ENCODE assay signal across 23 cellular contexts in the genomic region with DNA sequence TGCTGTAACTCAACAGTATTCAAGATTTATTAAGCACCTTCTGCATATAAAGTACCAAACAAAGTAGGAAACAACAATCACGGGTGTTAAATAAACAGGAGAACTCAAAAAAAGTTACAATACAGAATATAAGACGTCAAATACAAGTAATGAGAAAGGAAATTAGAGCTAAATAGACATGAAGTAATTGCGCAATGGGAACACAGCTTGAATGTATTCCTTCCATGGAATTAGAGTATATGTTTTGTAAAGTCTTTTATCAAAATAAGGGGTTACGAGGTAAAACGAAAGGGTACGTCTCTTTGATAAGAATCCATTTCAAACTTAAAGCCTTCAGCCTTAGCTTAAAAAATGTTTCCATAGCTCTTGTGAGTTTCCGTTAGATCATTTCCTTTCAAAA.
DNase-seq lines count a peak whose midpoint lies in the region; ATAC-seq, FAIRE-seq and TF ChIP-seq lines count a peak whose summit lies in the region.
"Had no signal": no experiment of that assay in that cellular context is flagged by ENCODE, and none has a peak within 500 bp of the region (broad histone marks: within the 10 kb centered on the region; RNA-seq: fewer than 3 reads in every experiment).

No MANE protein-coding gene starts in this region.

- no peak overlapping the region for H3K9ac ChIP-seq in HepG2 (ENCODE audit: insufficient read depth, low read depth, low read length)
- H3K9ac ChIP-seq in K562 (ENCODE audit: insufficient read depth in 1 of 2, low read depth in 2 of 2, low read length in 2 of 2): no peak overlapping the region
- H3K9ac ChIP-seq: BLaER1 treated with 17β-estradiol and CSF1 and Interleukin-3, amounts not matched to agents 10 nM and 100 nM had no signal

- WGBS in HepG2 (ENCODE audit: low lambda C conversion rate): 48% methylated on average over 7 of the region's 7 CpGs
- 76% methylated on average over 7 of the region's 7 CpGs for WGBS in right lobe of liver (ENCODE audit: insufficient coverage, low coverage, low lambda C conversion rate, missing lambda C conversion rate)
- WGBS in K562 (ENCODE audit: insufficient coverage, low coverage, missing lambda C conversion rate): 9% methylated on average over 7 of the region's 7 CpGs

- H3K27me3 Mint-ChIP-seq in T-cell: no peaks in the 10 kb centered on the region
- H3K27me3 Mint-ChIP-seq: CD4-positive, alpha-beta T cell; CD8-positive, alpha-beta memory T cell had no signal

- no peak for TF ChIP-seq CTCF in HepG2 (CRISPR knock-in tag; IDR thresholded peaks at IDR 0.05)
- TF ChIP-seq CTCF in right lobe of liver (IDR thresholded peaks at IDR 0.05): no peak
- no peak for TF ChIP-seq CTCF in K562 (IDR thresholded peaks at IDR 0.05 in 2 of 3, conservative IDR thresholded peaks at IDR 0.05 in 1 of 3; ENCODE audit: insufficient read depth in 2 of 3, low read depth in 1 of 3, low read length in 3 of 3)

- no peaks in the 10 kb centered on the region for H3K9me1 ChIP-seq in K562 (ENCODE audit: control insufficient read depth, insufficient read depth, low read length)

- no peaks in the 10 kb centered on the region for H3K4me1 Mint-ChIP-seq in T-cell
- H3K4me1 Mint-ChIP-seq: CD14-positive monocyte; CD8-positive, alpha-beta memory T cell; H9 had no signal

- FAIRE-seq in HepG2 (lab: Jason Lieb, UNC) (no peak), K562 (lab: Jason Lieb, UNC) (no peak)
- FAIRE-seq: D721Med, GM12891, GM18507 had no signal

- H3K27ac Mint-ChIP-seq in T-cell: no peak overlapping the region
- H3K27ac Mint-ChIP-seq: CD14-positive monocyte; CD4-positive, alpha-beta T cell; CD8-positive, alpha-beta memory T cell; H9; HFFc6 had no signal

- DNase-seq in HepG2 (ENCODE audit: low spot score) (no peak), right lobe of liver (no peak), K562 (ENCODE audit: extremely low read depth in 1 of 4, low spot score in 3 of 4) (no peak), anterior cingulate cortex (lab: John Stamatoyannopoulos, UW) (no peak), T-cell (no peak)
- DNase-seq: ACHN; AML-193; BE2C; CD4-positive, alpha-beta T cell; CD8-positive, alpha-beta memory T cell; DMS53; DMS79 treated with DMSO at 0.1 percent for 48 hours; GF-D8; H9; HFFc6 had no signal

- ATAC-seq in HepG2: no peak
- ATAC-seq in right lobe of liver: no peak
- ATAC-seq in K562: no peak
- ATAC-seq in HG02642 (IDR thresholded peaks at IDR 0.05; ENCODE audit: poor library complexity, unreplicated experiment): no peak
- no peak for ATAC-seq in T-cell (replicated peaks in 1 of 4)

- TF ChIP-seq POLR2A in HepG2 (IDR thresholded peaks at IDR 0.05; ENCODE audit: insufficient read depth in 1 of 2, low read depth in 2 of 2, low read length in 2 of 2) (no peak), right lobe of liver (IDR thresholded peaks at IDR 0.05) (no peak), K562 (conservative IDR thresholded peaks at IDR 0.05) (no peak)

- CTCF ChIA-PET in HepG2 (lab: Yijun Ruan, JAX; ENCODE audit: low intra/inter-chr PET ratio, low total read pairs) (no interaction called here), K562 (lab: Yijun Ruan, JAX; ENCODE audit: low intra/inter-chr PET ratio) (no interaction called here), T-cell (lab: Charles Lee) (no interaction called here)

- in situ Hi-C loops in HepG2 (cut with HindIII; ENCODE audit: extremely low pct_ligation_motif_present, low pct_unique_long_range_greater_than_20kb) (no loop called here), K562 (cut with MboI) (no loop called here)

- no peak overlapping the region for H3K27ac ChIP-seq in HepG2 (ENCODE audit: extremely low read length, insufficient read depth, low read length)
- H3K27ac ChIP-seq in right lobe of liver: no peak overlapping the region
- H3K27ac ChIP-seq in K562 (ENCODE audit: extremely low read depth, low read depth, low read length): no peak overlapping the region
- H3K27ac ChIP-seq: 22Rv1; BLaER1 treated with 17β-estradiol and CSF1 and Interleukin-3, amounts not matched to agents 10 nM and 100 nM had no signal

- H2AFZ ChIP-seq in HepG2 (ENCODE audit: low read length) (no peak overlapping the region), K562 (ENCODE audit: low read depth, low read length) (no peak overlapping the region)

- H3K79me2 ChIP-seq in HepG2 (ENCODE audit: insufficient read depth, low read length) (no peaks in the 10 kb centered on the region), K562 (ENCODE audit: control insufficient read depth, insufficient read depth, low read length) (no peaks in the 10 kb centered on the region)

- H4K20me1 ChIP-seq in HepG2 (ENCODE audit: insufficient read depth, low read length) (no peaks in the 10 kb centered on the region), K562 (replicated peaks; ENCODE audit: control insufficient read depth, insufficient read depth, low read length) (no peaks in the 10 kb centered on the region)
- H4K20me1 ChIP-seq: BLaER1 treated with 17β-estradiol and CSF1 and Interleukin-3, amounts not matched to agents 10 nM and 100 nM had no signal

- H3K4me3 ChIP-seq in HepG2 (replicated peaks in 1 of 3; ENCODE audit: insufficient read depth in 1 of 3, low read depth in 2 of 3, low read length in 3 of 3): no peak overlapping the region
- no peak overlapping the region for H3K4me3 ChIP-seq in right lobe of liver
- no peak overlapping the region for H3K4me3 ChIP-seq in K562
- H3K4me3 ChIP-seq: BLaER1 treated with 17β-estradiol and CSF1 and Interleukin-3, amounts not matched to agents 10 nM and 100 nM had no signal

- H3K4me2 ChIP-seq in HepG2 (ENCODE audit: low read depth, low read length) (no peak overlapping the region), K562 (ENCODE audit: insufficient read depth, low read length) (no peak overlapping the region)
- H3K4me2 ChIP-seq: BLaER1 treated with 17β-estradiol and CSF1 and Interleukin-3, amounts not matched to agents 10 nM and 100 nM had no signal

- H3K36me3 ChIP-seq in HepG2 (replicated peaks in 1 of 2; ENCODE audit: control insufficient read depth in 1 of 2, insufficient read depth in 2 of 2, low read length in 2 of 2) (no peaks in the 10 kb centered on the region), right lobe of liver (no peaks in the 10 kb centered on the region), K562 (ENCODE audit: control insufficient read depth, insufficient read depth, low read length) (no peaks in the 10 kb centered on the region)
- H3K36me3 ChIP-seq: BE2C; BLaER1 treated with 17β-estradiol and CSF1 and Interleukin-3, amounts not matched to agents 10 nM and 100 nM had no signal

- TF ChIP-seq RAD21 in HepG2 (CRISPR knock-in tag; IDR thresholded peaks at IDR 0.05) (no peak), Ishikawa (IDR thresholded peaks at IDR 0.05; ENCODE audit: low read depth) (no peak), K562 (CRISPR knock-in tag; conservative IDR thresholded peaks at IDR 0.05 in 1 of 2, IDR thresholded peaks at IDR 0.05 in 1 of 2) (no peak)

- no peaks in the 10 kb centered on the region for H3K27me3 ChIP-seq in HepG2 (ENCODE audit: control insufficient read depth in 1 of 2, insufficient read depth in 2 of 2, low read length in 2 of 2)
- H3K27me3 ChIP-seq in right lobe of liver: no peaks in the 10 kb centered on the region
- H3K27me3 ChIP-seq in K562 (ENCODE audit: control insufficient read depth in 2 of 2, insufficient read depth in 2 of 2, low read length in 2 of 2): no peaks in the 10 kb centered on the region
- H3K27me3 ChIP-seq: BE2C; BLaER1 treated with 17β-estradiol and CSF1 and Interleukin-3, amounts not matched to agents 10 nM and 100 nM had no signal

- POLR2A ChIA-PET in HepG2 (lab: Yijun Ruan, JAX) (no interaction called here), K562 (lab: Yijun Ruan, JAX) (no interaction called here), T-cell (lab: Charles Lee) (no interaction called here)

- no peaks in the 10 kb centered on the region for H3K36me3 Mint-ChIP-seq in T-cell
- H3K36me3 Mint-ChIP-seq: CD14-positive monocyte; CD8-positive, alpha-beta memory T cell had no signal

- H3K4me1 ChIP-seq in HepG2 (ENCODE audit: insufficient read depth, low read length) (no peaks in the 10 kb centered on the region), right lobe of liver (no peaks in the 10 kb centered on the region), K562 (replicated peaks in 1 of 2; ENCODE audit: control insufficient read depth in 2 of 2, insufficient read depth in 2 of 2, low read length in 2 of 2) (no peaks in the 10 kb centered on the region)
- H3K4me1 ChIP-seq: BE2C; BLaER1 treated with 17β-estradiol and CSF1 and Interleukin-3, amounts not matched to agents 10 nM and 100 nM had no signal

- intact Hi-C loops in HepG2 (cut with micrococcal nuclease; ENCODE audit: unreplicated experiment): no loop called here
- intact Hi-C loops in right lobe of liver (cut with DNase I): no loop called here
- intact Hi-C loops in K562 (cut with micrococcal nuclease): no loop called here

- no peak overlapping the region for H3K4me3 Mint-ChIP-seq in T-cell
- H3K4me3 Mint-ChIP-seq: CD14-positive monocyte; CD4-positive, alpha-beta T cell; CD8-positive, alpha-beta memory T cell; H9; HFFc6 had no signal

- no TSS peak for BruUV-seq in HepG2 (replicated peaks; lab: Mats Ljungman, UMichigan)
- no TSS peak for BruUV-seq in K562 (replicated peaks; lab: Mats Ljungman, UMichigan)

- H3K9me3 ChIP-seq in HepG2 (ENCODE audit: low read length): no peaks in the 10 kb centered on the region
- H3K9me3 ChIP-seq in right lobe of liver: no peaks in the 10 kb centered on the region
- no peaks in the 10 kb centered on the region for H3K9me3 ChIP-seq in K562 (replicated peaks; ENCODE audit: control insufficient read depth, insufficient read depth, low read depth, low read length)
- H3K9me3 ChIP-seq: BE2C had no signal

- peaks cover 0 to 4% (median 3%) of the 10 kb centered on the region in 3 donors for H3K9me3 Mint-ChIP-seq in T-cell
- H3K9me3 Mint-ChIP-seq: CD4-positive, alpha-beta T cell had no signal

- no peak for TF ChIP-seq EP300 in HepG2 (IDR thresholded peaks at IDR 0.05; ENCODE audit: low read depth in 2 of 2, low read length in 2 of 2)
- TF ChIP-seq EP300 in HepG2 (CRISPR knock-in tag; IDR thresholded peaks at IDR 0.05; ENCODE audit: borderline replicate concordance): no peak
- no peak for TF ChIP-seq EP300 in Ishikawa (IDR thresholded peaks at IDR 0.05; ENCODE audit: borderline replicate concordance)
- TF ChIP-seq EP300 in K562 (IDR thresholded peaks at IDR 0.05; ENCODE audit: low read length): no peak

TF ChIP-seq in HepG2, 621 proteins besides CTCF, POLR2A, EP300 and RAD21 (continues in another document):
- TF ChIP-seq CEBPB (IDR thresholded peaks at IDR 0.05; ENCODE audit: borderline replicate concordance, low read depth, low read length): peak; percentile 85
- no peak for TF ChIP-seq GZF1 (CRISPR knock-in tag; IDR thresholded peaks at IDR 0.05)
- no peak for TF ChIP-seq ZNF224 (CRISPR knock-in tag; IDR thresholded peaks at IDR 0.05)

TF ChIP-seq in Ishikawa, 13 proteins besides CTCF, POLR2A, EP300 and RAD21:
- TF ChIP-seq YY1 (IDR thresholded peaks at IDR 0.05; ENCODE audit: low read depth) (no peak), CEBPB (IDR thresholded peaks at IDR 0.05) (peak; percentile 63; the same call in 1 of the 2 replicates)

TF ChIP-seq in K562, 482 proteins besides CTCF, POLR2A, EP300 and RAD21 (continues in another document):
- TF ChIP-seq CEBPG (CRISPR knock-in tag; IDR thresholded peaks at IDR 0.05) (no peak), CEBPG (tag; conservative IDR thresholded peaks at IDR 0.05 in 1 of 2, IDR thresholded peaks at IDR 0.05 in 1 of 2) (peak; percentile 44 to 94; a peak in 3 of 4 replicates), SRSF9 (IDR thresholded peaks at IDR 0.05; ENCODE audit: borderline replicate concordance, low read depth, low read length) (no peak), SMAD4 (CRISPR knock-in tag; conservative IDR thresholded peaks at IDR 0.05) (no peak)
